24 cellular contexts compared by ENCODE assay signal in the genomic region with DNA sequence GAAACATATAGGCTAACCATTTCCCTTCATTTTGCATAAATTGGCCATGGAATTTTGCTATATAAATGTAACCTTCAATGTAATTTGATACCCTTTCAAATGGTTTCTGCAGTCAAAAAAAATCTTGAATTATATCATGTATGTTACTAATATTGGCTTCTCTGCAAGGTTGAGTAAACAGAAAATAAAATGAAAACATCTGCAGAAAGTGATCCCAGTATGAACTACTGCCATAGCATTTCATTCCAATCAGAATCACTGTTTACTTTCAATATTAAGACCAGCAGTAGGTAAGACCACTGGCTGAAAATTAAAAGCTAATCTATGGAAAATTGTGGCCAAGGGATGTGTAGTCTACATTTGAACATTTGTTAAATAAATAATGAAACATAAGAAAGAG.
"Had no signal": no experiment of that assay in that cellular context is flagged by ENCODE, and none has a peak within 500 bp of the region (broad histone marks: within the 10 kb centered on the region; RNA-seq: fewer than 3 reads in every experiment).

No MANE protein-coding gene starts in this region.

- DNase-seq: activated CD4-positive, alpha-beta T cell treated with anti-CD3 and anti-CD28 coated beads for 48 hours; activated CD4-positive, alpha-beta T cell treated with anti-CD3 and anti-CD28 coated beads, Interleukin-2, amount 50 U/mL, for 48 hours; activated CD4-positive, CD25-positive, alpha-beta regulatory T cell treated with anti-CD3 and anti-CD28 coated beads, Interleukin-2, amount 50 U/mL, for 72 hours; activated CD8-positive, alpha-beta memory T cell treated with anti-CD3 and anti-CD28 coated beads, Interleukin-2, amount 10 ng/mL, durations not matched to agents 7 days and 5 days; activated effector memory CD4-positive, alpha-beta T cell treated with anti-CD3 and anti-CD28 coated beads, Interleukin-2, amount 50 U/mL, for 16 hours; activated naive CD4-positive, alpha-beta T cell treated with anti-CD3 and anti-CD28 coated beads for 36 hours; activated T-cell treated with anti-CD3 and anti-CD28 coated beads, Interleukin-2, amount 50 U/mL, for 4 hours; brain microvascular endothelial cell; cerebellar nuclear complex; Kasumi-1; KBM-7; NCI-H1105 treated with DMSO at 0.1 percent for 48 hours; NCI-H1694; NCI-H2029; NCI-H2107; NCI-H2171 treated with DMSO at 0.1 percent for 48 hours; NCI-H226; NCI-H510A; NCI-H526 treated with DMSO at 0.1 percent for 48 hours; Peyer's patch; Right ventricle myocardium superior; SJCRH30 had no signal

- ATAC-seq: activated CD8-positive, alpha-beta memory T cell treated with anti-CD3 and anti-CD28 coated beads, Interleukin-2, amount 10 ng/mL, durations not matched to agents 7 days and 5 days; activated T-cell treated with anti-CD3 and anti-CD28 coated beads, Interleukin-2, amount 50 U/mL, for 4 hours; SK-N-SH treated with all-trans-retinoic acid at 6 μM for 48 hours; WTC11 had no signal
